ENCODE assay signal across 16 cellular contexts in the genomic region with DNA sequence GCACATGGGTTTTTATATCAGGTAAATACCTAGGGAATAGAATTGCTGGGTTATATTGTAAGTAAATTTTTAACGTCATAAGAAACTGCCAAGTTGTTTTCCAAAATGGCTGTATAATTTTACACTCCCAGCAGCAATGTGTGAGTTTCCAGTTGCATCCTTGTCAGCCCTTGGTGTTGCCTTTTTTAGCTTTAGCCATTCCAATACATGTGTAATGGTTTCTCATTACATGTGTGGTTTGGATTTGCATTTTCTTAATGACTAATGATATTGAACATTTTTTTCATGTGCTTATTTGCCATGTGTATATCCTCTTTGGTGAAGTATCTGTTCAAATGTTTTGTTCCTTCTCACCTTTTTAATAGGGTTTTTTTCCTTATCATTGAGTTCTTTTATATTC.
"Had no signal": no experiment of that assay in that cellular context is flagged by ENCODE, and none has a peak within 500 bp of the region (broad histone marks: within the 10 kb centered on the region; RNA-seq: fewer than 3 reads in every experiment).

No MANE protein-coding gene starts in this region.

- FAIRE-seq: endometrium had no signal

- H3K4me3 ChIP-seq: heart left ventricle, right atrium auricular region, smooth muscle cell, upper lobe of right lung, vagina had no signal

- H3K27me3 ChIP-seq: heart left ventricle, neutrophil, right atrium auricular region, upper lobe of right lung, vagina had no signal

- H3K4me1 ChIP-seq: upper lobe of right lung, vagina had no signal

- H3K27ac ChIP-seq: heart left ventricle, neutrophil, right atrium auricular region, upper lobe of right lung, vagina had no signal

- DNase-seq: effector memory CD4-positive, alpha-beta T cell; heart left ventricle; hippocampal formation; left colon; mesendoderm; naive thymus-derived CD8-positive, alpha-beta T cell; posterior cingulate gyrus; stimulated activated CD4-positive, alpha-beta T cell treated with anti-CD3 and anti-CD28 coated beads, Interleukin-2, amount 100 ng/mL, for 48 hours; stimulated activated naive CD4-positive, alpha-beta T cell treated with Interleukin-2 at 50 U/mL for 16 hours; upper lobe of right lung had no signal

- H3K4me2 ChIP-seq: smooth muscle cell had no signal

- H3K9me3 ChIP-seq: heart left ventricle, neutrophil, right atrium auricular region, upper lobe of right lung, vagina had no signal

- H3K36me3 ChIP-seq: neutrophil had no signal

- ATAC-seq: esophagus mucosa; heart left ventricle; left colon; naive thymus-derived CD8-positive, alpha-beta T cell; upper lobe of right lung had no signal
